ENCODE assay signal across 8 cellular contexts in genomic region chrX:47658301-47658683, GRCh38. TPM values are rescaled to one million over a fixed set of nuclear protein-coding genes. Genes with fewer than 3 reads are reported as not detected.
DNase-seq lines count a peak whose midpoint lies in the region; ATAC-seq and TF ChIP-seq lines count a peak whose summit lies in the region.

No MANE protein-coding gene starts in this region.

- H3K79me1 ChIP-seq in mesenchymal stem cell (replicated peaks; ENCODE audit: low read length, poor library complexity, severe bottlenecking), result peaks cover 3% of the 10 kb centered on the region

- peak overlapping the region; percentile 42 for H3K4me3 ChIP-seq in cardiac muscle cell
- peak overlapping the region; percentile 66 for H3K4me3 ChIP-seq in brain microvascular endothelial cell (ENCODE audit: low read depth, low read length)
- peak overlapping the region in 1 of 2 experiments; percentile 79 for H3K4me3 ChIP-seq in mesenchymal stem cell (ENCODE audit: insufficient read depth in 1 of 2, low read depth in 1 of 2, low read length in 2 of 2)
- peak overlapping the region; percentile 63 for H3K4me3 ChIP-seq in upper lobe of right lung

- H3K4ac ChIP-seq in mesenchymal stem cell (ENCODE audit: low read depth in 1 of 2, low read length in 2 of 2), result no peak overlapping the region

- no peak overlapping the region for H2AFZ ChIP-seq in mesenchymal stem cell (ENCODE audit: low read depth, low read length)

- no peak overlapping the region for H3K18ac ChIP-seq in mesenchymal stem cell (ENCODE audit: low read depth in 1 of 2, low read length in 2 of 2)

- intact Hi-C loops in Right ventricle myocardium superior (cut with DNase I), result loop anchor here (10.0 kb wide), 1 partner anchor 367 kb away; no protein-coding TSS in a partner anchor
- intact Hi-C loops in upper lobe of right lung (cut with DNase I), result no loop called here

- in situ Hi-C loops in brain microvascular endothelial cell (cut with HindIII; ENCODE audit: low pct_ligation_motif_present, low sequenced_read_pairs), result no loop called here

- no peak overlapping the region for H3K14ac ChIP-seq in mesenchymal stem cell (ENCODE audit: low read length in 2 of 2)

- H2BK15ac ChIP-seq in mesenchymal stem cell (ENCODE audit: low read depth, poor library complexity, severe bottlenecking), result no peak overlapping the region

- H3K27ac ChIP-seq in cardiac muscle cell (peak overlapping the region; percentile 93), brain microvascular endothelial cell (peak overlapping the region; percentile 98), mesenchymal stem cell (ENCODE audit: low read length, poor library complexity, severe bottlenecking) (peak overlapping the region; percentile 84), upper lobe of right lung (peak overlapping the region; percentile 98)

- 2% methylated on average over 13 of the region's 13 CpGs for WGBS in mesenchymal stem cell

- H3K4me2 ChIP-seq in mesenchymal stem cell (ENCODE audit: low read length, poor library complexity, severe bottlenecking), result peak overlapping the region; percentile 16

- DNase-seq in cardiac muscle cell (ENCODE audit: low read depth in 1 of 2, low spot score in 1 of 2) (no peak), Right ventricle myocardium superior (no peak), brain microvascular endothelial cell (no peak), mesenchymal stem cell (no peak), upper lobe of right lung (no peak), NCI-H446 (lab: John Stamatoyannopoulos, UW) (no peak), DMS 273 treated with DMSO at 0.1 percent for 48 hours (lab: John Stamatoyannopoulos, UW) (no peak)

- H3K36me3 ChIP-seq in cardiac muscle cell (peaks cover 3% of the 10 kb centered on the region), brain microvascular endothelial cell (replicated peaks) (peaks cover 7% of the 10 kb centered on the region), mesenchymal stem cell (ENCODE audit: control insufficient read depth in 1 of 2, insufficient read depth in 2 of 2, low read depth in 1 of 2, low read length in 2 of 2) (peaks cover 6 to 31% of the 10 kb centered on the region in 2 experiments), upper lobe of right lung (peaks cover 29% of the 10 kb centered on the region)

- no peak overlapping the region for H2AK5ac ChIP-seq in mesenchymal stem cell (ENCODE audit: low read length, severe bottlenecking)

- H3K23ac ChIP-seq in mesenchymal stem cell (ENCODE audit: low read length in 2 of 2), result no peak overlapping the region

- no peak overlapping the region for H4K91ac ChIP-seq in mesenchymal stem cell (ENCODE audit: low read length)

- no peak overlapping the region for H4K8ac ChIP-seq in mesenchymal stem cell (ENCODE audit: low read length)

- TF ChIP-seq CTCF in cardiac muscle cell (IDR thresholded peaks at IDR 0.05; ENCODE audit: low read depth, low read length), result no peak
- no peak for TF ChIP-seq CTCF in brain microvascular endothelial cell (IDR thresholded peaks at IDR 0.05; ENCODE audit: low read depth, low read length, missing control alignments)
- no peak for TF ChIP-seq CTCF in upper lobe of right lung (IDR thresholded peaks at IDR 0.05)

- no peak overlapping the region for H2BK12ac ChIP-seq in mesenchymal stem cell (ENCODE audit: low read length in 2 of 2)

- no peak overlapping the region for H2BK120ac ChIP-seq in mesenchymal stem cell (ENCODE audit: low read depth, low read length)

- H3K9ac ChIP-seq in mesenchymal stem cell (ENCODE audit: low read length), result peak overlapping the region; percentile 98

- no peaks in the 10 kb centered on the region for H3K4me1 ChIP-seq in cardiac muscle cell (ENCODE audit: low read depth)
- peaks cover 1% of the 10 kb centered on the region for H3K4me1 ChIP-seq in mesenchymal stem cell (ENCODE audit: control insufficient read depth, insufficient read depth, low read depth, low read length)
- H3K4me1 ChIP-seq in upper lobe of right lung, result no peaks in the 10 kb centered on the region

- H3K27me3 ChIP-seq in cardiac muscle cell (no peaks in the 10 kb centered on the region), brain microvascular endothelial cell (replicated peaks) (no peaks in the 10 kb centered on the region), mesenchymal stem cell (ENCODE audit: control insufficient read depth in 1 of 2, insufficient read depth in 1 of 2, low read length in 2 of 2) (peaks cover 0 to 5% of the 10 kb centered on the region in 2 experiments), upper lobe of right lung (no peaks in the 10 kb centered on the region)

- H3K9me3 ChIP-seq in cardiac muscle cell (ENCODE audit: low read depth), result no peaks in the 10 kb centered on the region
- no peaks in the 10 kb centered on the region for H3K9me3 ChIP-seq in mesenchymal stem cell (ENCODE audit: control insufficient read depth, low read length)
- H3K9me3 ChIP-seq in upper lobe of right lung, result no peaks in the 10 kb centered on the region

- ATAC-seq in Right ventricle myocardium superior (ENCODE audit: poor library complexity) (no peak), upper lobe of right lung (no peak), HG03342 (IDR thresholded peaks at IDR 0.05; ENCODE audit: unreplicated experiment) (no peak)

- no peak overlapping the region for H2BK5ac ChIP-seq in mesenchymal stem cell (ENCODE audit: low read depth, low read length, poor library complexity, severe bottlenecking)

RNA-seq across cellular contexts. Expression of gene UXT, which starts 0.7 kb away (rescaled TPM):
- total RNA-seq in cardiac muscle cell (84.0 and 86.9 TPM in 2 replicates), Right ventricle myocardium superior (93.2 TPM), upper lobe of right lung (77.5 TPM)
- 128 and 151 TPM in 2 replicates for polyA plus RNA-seq in cardiac muscle cell
- 125 TPM for polyA plus RNA-seq in mesenchymal stem cell (2013, experiment 1 of 2)
- polyA plus RNA-seq in mesenchymal stem cell (2013, experiment 2 of 2), result 128 TPM

RNA-seq across cellular contexts. Expression of gene ELK1, which starts 7.9 kb away (rescaled TPM):
- total RNA-seq in cardiac muscle cell (36.6 and 39.4 TPM in 2 replicates), Right ventricle myocardium superior (20.9 TPM), upper lobe of right lung (29.2 TPM)
- 20.6 and 32.3 TPM in 2 replicates for polyA plus RNA-seq in cardiac muscle cell
- 31.2 TPM for polyA plus RNA-seq in mesenchymal stem cell (2013, experiment 1 of 2)
- polyA plus RNA-seq in mesenchymal stem cell (2013, experiment 2 of 2), result 32.3 TPM

RNA-seq across cellular contexts. Expression of gene CFP, which starts 28.6 kb away (rescaled TPM):
- 0.07 and 0.09 TPM in 2 replicates for total RNA-seq in cardiac muscle cell
- polyA plus RNA-seq in cardiac muscle cell, result 0.13 TPM in 1 of 2 replicates, not detected in the other
- total RNA-seq in Right ventricle myocardium superior, result 2.6 TPM
- polyA plus RNA-seq in mesenchymal stem cell (2013, experiment 1 of 2), result 0.36 TPM
- polyA plus RNA-seq in mesenchymal stem cell (2013, experiment 2 of 2), result 0.26 TPM
- 14.9 TPM for total RNA-seq in upper lobe of right lung

RNA-seq across cellular contexts. Expression of gene SYN1, which starts 38.6 kb away (rescaled TPM):
- total RNA-seq in cardiac muscle cell (1.8 and 2.0 TPM in 2 replicates), Right ventricle myocardium superior (10.9 TPM), upper lobe of right lung (0.75 TPM)
- polyA plus RNA-seq in cardiac muscle cell, result 10.8 and 12.6 TPM in 2 replicates
- polyA plus RNA-seq in mesenchymal stem cell (2013, experiment 1 of 2), result 5.5 TPM
- polyA plus RNA-seq in mesenchymal stem cell (2013, experiment 2 of 2), result 5.5 TPM
